8 cellular contexts compared by ENCODE assay signal in the genomic region with DNA sequence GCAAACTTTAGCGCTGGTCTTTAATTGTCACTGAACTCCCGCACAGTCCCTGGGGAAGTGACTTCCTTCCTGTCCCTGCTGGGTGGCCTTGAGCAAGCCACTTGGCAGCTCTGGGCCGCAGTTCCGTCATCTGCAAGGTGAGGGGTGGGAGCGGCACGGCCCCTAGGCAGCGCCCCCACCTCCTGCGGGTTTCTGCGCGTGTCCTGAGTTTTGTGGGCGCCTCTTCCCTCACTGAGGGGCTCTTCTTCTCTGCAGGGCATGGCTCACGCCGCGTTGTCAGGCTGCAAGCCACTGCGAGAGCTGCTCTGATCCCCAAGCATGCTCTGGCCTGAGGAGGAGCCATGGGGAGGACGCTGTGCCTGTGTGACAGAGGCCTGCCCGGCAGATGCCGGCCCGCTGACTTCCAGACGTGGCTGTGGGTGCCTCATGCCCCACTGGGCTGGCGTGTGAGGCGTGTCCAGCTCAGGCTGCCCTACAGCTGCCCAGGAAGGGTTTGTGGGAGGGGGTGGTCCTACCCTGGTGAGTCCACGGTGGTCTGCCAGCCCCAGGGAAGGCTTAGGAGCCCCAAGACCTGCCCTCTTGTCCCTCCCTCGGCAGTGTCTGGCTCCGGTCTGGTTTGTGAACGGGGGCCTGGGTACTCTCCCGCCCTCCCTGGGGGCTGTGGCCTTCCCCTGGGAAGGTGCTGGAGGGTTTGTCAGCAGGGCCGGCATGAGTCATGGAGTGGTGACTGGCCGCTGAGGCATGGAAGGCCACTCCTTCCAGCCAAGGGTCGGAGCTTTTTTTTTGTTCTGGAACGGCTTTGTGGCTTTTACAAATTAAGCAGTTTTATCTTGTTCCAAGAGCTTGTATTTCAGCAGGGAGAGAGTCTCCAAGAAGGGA.
DNase-seq lines count a peak whose midpoint lies in the region; ATAC-seq and TF ChIP-seq lines count a peak whose summit lies in the region.

No MANE protein-coding gene starts in this region.

- H3K4me3 Mint-ChIP-seq in nephron progenitor cell, result peak overlapping the region; percentile 44

- H3K36me3 ChIP-seq in ACC112 (ENCODE audit: insufficient read depth, low read length) (peaks cover 3% of the 10 kb centered on the region; the same call in 1 of the 2 replicates), SJCRH30 (no peaks in the 10 kb centered on the region)

- H3K4me1 ChIP-seq in ACC112 (ENCODE audit: control insufficient read depth, insufficient read depth, low read length, unreplicated experiment), result peaks cover 59% of the 10 kb centered on the region
- H3K4me1 ChIP-seq in SJCRH30, result peaks cover 26% of the 10 kb centered on the region

- H3K36me3 Mint-ChIP-seq in nephron progenitor cell (ENCODE audit: low read depth), result no peaks in the 10 kb centered on the region

- H3K9me3 Mint-ChIP-seq in nephron progenitor cell, result no peaks in the 10 kb centered on the region

- no peaks in the 10 kb centered on the region for H3K9me3 ChIP-seq in SJCRH30 (replicated peaks)

- peaks cover 64% of the 10 kb centered on the region for H3K79me2 ChIP-seq in ACC112 (ENCODE audit: control insufficient read depth, insufficient read depth, low read length, unreplicated experiment)

- peaks cover 77% of the 10 kb centered on the region for H3K4me1 Mint-ChIP-seq in nephron progenitor cell

- peak overlapping the region; percentile 98 for H3K4me3 ChIP-seq in ACC112 (ENCODE audit: low read depth, low read length)
- H3K4me3 ChIP-seq in SJCRH30, result peak overlapping the region; percentile 42

- H2AFZ ChIP-seq in ACC112 (ENCODE audit: low read length, unreplicated experiment), result no peak overlapping the region

- H3K27me3 ChIP-seq in ACC112 (ENCODE audit: insufficient read depth, low read length), result no peaks in the 10 kb centered on the region
- H3K27me3 ChIP-seq in SJCRH30, result no peaks in the 10 kb centered on the region

- H3K27ac ChIP-seq in ACC112 (ENCODE audit: low read depth, low read length) (peak overlapping the region; percentile 100), SJCRH30 (peak overlapping the region; percentile 75)

- no peak for TF ChIP-seq CTCF in nephron progenitor cell (IDR thresholded peaks at IDR 0.05)

- peak overlapping the region; percentile 99 for H3K27ac Mint-ChIP-seq in nephron progenitor cell

- peak; percentile 90 to 93 for DNase-seq in SJCRH30
- DNase-seq in nephron progenitor cell, result peak; percentile 59
- DNase-seq in COLO668 (lab: John Stamatoyannopoulos, UW; ENCODE audit: unreplicated experiment), result no peak
- no peak for DNase-seq in NCI-H2029 (lab: John Stamatoyannopoulos, UW)
- DNase-seq in NCI-H2029 treated with DMSO at 0.1 percent for 48 hours (lab: John Stamatoyannopoulos, UW), result no peak

- ATAC-seq in GM21786 (IDR thresholded peaks at IDR 0.05; ENCODE audit: unreplicated experiment) (peak; percentile 19), esophagus mucosa (peak; percentile 30)

- H3K27me3 Mint-ChIP-seq in nephron progenitor cell (ENCODE audit: low read depth, poor library complexity), result peaks cover 12% of the 10 kb centered on the region

Comparison
In these comparisons a context has a peak if more than half of its experiments do, and no peak if none do; other contexts are left out.
1. DNase-seq: peak in SJCRH30 (2 of 2) and nephron progenitor cell (single experiment); none in COLO668 (single experiment), NCI-H2029 (single experiment) and NCI-H2029 treated with DMSO at 0.1 percent for 48 hours (single experiment).